ENCODE assay signal across 1 cellular context in the genomic region with DNA sequence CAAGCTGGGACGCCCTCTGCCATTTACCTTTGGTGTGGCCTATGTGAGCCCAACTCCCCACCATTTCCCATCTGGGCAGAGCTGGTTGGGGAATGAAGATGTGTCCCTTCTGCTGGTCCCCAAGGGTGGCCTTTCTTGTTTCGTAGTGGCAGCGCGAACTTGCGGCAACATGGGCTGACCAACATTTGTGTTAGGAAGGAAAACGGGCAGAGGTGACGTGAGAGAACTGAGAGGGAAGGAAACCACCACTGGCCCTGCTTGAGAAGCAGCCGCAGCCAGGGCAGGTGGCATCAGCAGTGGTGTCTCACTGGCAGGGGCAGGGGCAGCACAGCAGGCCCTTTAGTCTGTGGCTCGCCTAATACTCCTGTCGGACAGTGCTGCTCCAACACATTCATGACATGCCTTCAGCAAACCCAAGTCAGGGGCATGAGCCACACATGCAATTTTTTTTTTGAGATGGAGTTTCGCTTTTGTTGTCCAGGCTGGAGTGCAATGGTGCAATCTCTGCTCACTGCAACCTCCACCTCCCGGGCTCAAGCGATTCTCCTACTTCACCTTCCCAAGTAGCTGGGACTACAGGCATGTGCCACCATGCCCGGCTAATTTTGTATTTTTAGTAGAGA.
A peak's percentile ranks its signal among the peaks of the same experiment; 100 is the strongest.
TF ChIP-seq lines count a peak whose summit lies in the region.

No MANE protein-coding gene starts in this region.

TF ChIP-seq in K562, 482 proteins besides CTCF, POLR2A, EP300 and RAD21 (continued from another document and continues in another):
- TF ChIP-seq ZBTB26 (CRISPR knock-in tag; IDR thresholded peaks at IDR 0.05) (no peak), NR2C2 (CRISPR knock-in tag; IDR thresholded peaks at IDR 0.05) (no peak), NR2C2 (tag; IDR thresholded peaks at IDR 0.05) (no peak), SAP30 (IDR thresholded peaks at IDR 0.05; ENCODE audit: borderline replicate concordance, insufficient read depth, low read depth, low read length, poor library complexity, severe bottlenecking) (no peak), MTF1 (CRISPR knock-in tag; IDR thresholded peaks at IDR 0.05; ENCODE audit: borderline replicate concordance) (peak; percentile 63; the same call in 1 of the 2 replicates), TBL1XR1 (IDR thresholded peaks at IDR 0.05; ENCODE audit: low read length in 2 of 2) (no peak), ILK (tag; IDR thresholded peaks at IDR 0.05; ENCODE audit: borderline replicate concordance, low read depth) (no peak), SNRNP70 (optimal IDR thresholded peaks at IDR 0.05; ENCODE audit: low read depth, low read length) (no peak), ZNF280A (IDR thresholded peaks at IDR 0.05; ENCODE audit: low read depth, partially characterized antibody) (no peak), ZNF830 (CRISPR knock-in tag; IDR thresholded peaks at IDR 0.05) (no peak), FOXK1 (CRISPR knock-in tag; IDR thresholded peaks at IDR 0.05; ENCODE audit: borderline replicate concordance) (no peak), CREB3 (tag; conservative IDR thresholded peaks at IDR 0.05; ENCODE audit: low read depth) (no peak), SIRT6 (IDR thresholded peaks at IDR 0.05; ENCODE audit: low read depth, low read length) (no peak), SREBF2 (CRISPR knock-in tag; IDR thresholded peaks at IDR 0.05) (no peak), ZC3H4 (CRISPR knock-in tag; IDR thresholded peaks at IDR 0.05; ENCODE audit: borderline replicate concordance) (no peak)
- TF ChIP-seq, protein P1, sequence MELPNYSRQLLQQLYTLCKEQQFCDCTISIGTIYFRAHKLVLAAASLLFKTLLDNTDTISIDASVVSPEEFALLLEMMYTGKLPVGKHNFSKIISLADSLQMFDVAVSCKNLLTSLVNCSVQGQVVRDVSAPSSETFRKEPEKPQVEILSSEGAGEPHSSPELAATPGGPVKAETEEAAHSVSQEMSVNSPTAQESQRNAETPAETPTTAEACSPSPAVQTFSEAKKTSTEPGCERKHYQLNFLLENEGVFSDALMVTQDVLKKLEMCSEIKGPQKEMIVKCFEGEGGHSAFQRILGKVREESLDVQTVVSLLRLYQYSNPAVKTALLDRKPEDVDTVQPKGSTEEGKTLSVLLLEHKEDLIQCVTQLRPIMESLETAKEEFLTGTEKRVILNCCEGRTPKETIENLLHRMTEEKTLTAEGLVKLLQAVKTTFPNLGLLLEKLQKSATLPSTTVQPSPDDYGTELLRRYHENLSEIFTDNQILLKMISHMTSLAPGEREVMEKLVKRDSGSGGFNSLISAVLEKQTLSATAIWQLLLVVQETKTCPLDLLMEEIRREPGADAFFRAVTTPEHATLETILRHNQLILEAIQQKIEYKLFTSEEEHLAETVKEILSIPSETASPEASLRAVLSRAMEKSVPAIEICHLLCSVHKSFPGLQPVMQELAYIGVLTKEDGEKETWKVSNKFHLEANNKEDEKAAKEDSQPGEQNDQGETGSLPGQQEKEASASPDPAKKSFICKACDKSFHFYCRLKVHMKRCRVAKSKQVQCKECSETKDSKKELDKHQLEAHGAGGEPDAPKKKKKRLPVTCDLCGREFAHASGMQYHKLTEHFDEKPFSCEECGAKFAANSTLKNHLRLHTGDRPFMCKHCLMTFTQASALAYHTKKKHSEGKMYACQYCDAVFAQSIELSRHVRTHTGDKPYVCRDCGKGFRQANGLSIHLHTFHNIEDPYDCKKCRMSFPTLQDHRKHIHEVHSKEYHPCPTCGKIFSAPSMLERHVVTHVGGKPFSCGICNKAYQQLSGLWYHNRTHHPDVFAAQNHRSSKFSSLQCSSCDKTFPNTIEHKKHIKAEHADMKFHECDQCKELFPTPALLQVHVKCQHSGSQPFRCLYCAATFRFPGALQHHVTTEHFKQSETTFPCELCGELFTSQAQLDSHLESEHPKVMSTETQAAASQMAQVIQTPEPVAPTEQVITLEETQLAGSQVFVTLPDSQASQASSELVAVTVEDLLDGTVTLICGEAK (IDR thresholded peaks at IDR 0.05), result no peak
- TF ChIP-seq, protein P1 (CRISPR knock-in tag; IDR thresholded peaks at IDR 0.05), result no peak
- TF ChIP-seq, protein P2, sequence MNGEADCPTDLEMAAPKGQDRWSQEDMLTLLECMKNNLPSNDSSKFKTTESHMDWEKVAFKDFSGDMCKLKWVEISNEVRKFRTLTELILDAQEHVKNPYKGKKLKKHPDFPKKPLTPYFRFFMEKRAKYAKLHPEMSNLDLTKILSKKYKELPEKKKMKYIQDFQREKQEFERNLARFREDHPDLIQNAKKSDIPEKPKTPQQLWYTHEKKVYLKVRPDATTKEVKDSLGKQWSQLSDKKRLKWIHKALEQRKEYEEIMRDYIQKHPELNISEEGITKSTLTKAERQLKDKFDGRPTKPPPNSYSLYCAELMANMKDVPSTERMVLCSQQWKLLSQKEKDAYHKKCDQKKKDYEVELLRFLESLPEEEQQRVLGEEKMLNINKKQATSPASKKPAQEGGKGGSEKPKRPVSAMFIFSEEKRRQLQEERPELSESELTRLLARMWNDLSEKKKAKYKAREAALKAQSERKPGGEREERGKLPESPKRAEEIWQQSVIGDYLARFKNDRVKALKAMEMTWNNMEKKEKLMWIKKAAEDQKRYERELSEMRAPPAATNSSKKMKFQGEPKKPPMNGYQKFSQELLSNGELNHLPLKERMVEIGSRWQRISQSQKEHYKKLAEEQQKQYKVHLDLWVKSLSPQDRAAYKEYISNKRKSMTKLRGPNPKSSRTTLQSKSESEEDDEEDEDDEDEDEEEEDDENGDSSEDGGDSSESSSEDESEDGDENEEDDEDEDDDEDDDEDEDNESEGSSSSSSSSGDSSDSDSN (IDR thresholded peaks at IDR 0.05; ENCODE audit: borderline replicate concordance in 1 of 2, low read depth in 2 of 2, low read length in 2 of 2), result no peak
- TF ChIP-seq, protein P3, sequence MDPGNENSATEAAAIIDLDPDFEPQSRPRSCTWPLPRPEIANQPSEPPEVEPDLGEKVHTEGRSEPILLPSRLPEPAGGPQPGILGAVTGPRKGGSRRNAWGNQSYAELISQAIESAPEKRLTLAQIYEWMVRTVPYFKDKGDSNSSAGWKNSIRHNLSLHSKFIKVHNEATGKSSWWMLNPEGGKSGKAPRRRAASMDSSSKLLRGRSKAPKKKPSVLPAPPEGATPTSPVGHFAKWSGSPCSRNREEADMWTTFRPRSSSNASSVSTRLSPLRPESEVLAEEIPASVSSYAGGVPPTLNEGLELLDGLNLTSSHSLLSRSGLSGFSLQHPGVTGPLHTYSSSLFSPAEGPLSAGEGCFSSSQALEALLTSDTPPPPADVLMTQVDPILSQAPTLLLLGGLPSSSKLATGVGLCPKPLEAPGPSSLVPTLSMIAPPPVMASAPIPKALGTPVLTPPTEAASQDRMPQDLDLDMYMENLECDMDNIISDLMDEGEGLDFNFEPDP (CRISPR knock-in tag; IDR thresholded peaks at IDR 0.05), result no peak
- TF ChIP-seq, protein P4, sequence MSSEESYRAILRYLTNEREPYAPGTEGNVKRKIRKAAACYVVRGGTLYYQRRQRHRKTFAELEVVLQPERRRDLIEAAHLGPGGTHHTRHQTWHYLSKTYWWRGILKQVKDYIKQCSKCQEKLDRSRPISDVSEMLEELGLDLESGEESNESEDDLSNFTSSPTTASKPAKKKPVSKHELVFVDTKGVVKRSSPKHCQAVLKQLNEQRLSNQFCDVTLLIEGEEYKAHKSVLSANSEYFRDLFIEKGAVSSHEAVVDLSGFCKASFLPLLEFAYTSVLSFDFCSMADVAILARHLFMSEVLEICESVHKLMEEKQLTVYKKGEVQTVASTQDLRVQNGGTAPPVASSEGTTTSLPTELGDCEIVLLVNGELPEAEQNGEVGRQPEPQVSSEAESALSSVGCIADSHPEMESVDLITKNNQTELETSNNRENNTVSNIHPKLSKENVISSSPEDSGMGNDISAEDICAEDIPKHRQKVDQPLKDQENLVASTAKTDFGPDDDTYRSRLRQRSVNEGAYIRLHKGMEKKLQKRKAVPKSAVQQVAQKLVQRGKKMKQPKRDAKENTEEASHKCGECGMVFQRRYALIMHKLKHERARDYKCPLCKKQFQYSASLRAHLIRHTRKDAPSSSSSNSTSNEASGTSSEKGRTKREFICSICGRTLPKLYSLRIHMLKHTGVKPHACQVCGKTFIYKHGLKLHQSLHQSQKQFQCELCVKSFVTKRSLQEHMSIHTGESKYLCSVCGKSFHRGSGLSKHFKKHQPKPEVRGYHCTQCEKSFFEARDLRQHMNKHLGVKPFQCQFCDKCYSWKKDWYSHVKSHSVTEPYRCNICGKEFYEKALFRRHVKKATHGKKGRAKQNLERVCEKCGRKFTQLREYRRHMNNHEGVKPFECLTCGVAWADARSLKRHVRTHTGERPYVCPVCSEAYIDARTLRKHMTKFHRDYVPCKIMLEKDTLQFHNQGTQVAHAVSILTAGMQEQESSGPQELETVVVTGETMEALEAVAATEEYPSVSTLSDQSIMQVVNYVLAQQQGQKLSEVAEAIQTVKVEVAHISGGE (CRISPR knock-in tag; IDR thresholded peaks at IDR 0.05), result peak in 1 of 3 experiments; percentile 55; a peak in 2 of 6 replicates
- TF ChIP-seq, protein P5, sequence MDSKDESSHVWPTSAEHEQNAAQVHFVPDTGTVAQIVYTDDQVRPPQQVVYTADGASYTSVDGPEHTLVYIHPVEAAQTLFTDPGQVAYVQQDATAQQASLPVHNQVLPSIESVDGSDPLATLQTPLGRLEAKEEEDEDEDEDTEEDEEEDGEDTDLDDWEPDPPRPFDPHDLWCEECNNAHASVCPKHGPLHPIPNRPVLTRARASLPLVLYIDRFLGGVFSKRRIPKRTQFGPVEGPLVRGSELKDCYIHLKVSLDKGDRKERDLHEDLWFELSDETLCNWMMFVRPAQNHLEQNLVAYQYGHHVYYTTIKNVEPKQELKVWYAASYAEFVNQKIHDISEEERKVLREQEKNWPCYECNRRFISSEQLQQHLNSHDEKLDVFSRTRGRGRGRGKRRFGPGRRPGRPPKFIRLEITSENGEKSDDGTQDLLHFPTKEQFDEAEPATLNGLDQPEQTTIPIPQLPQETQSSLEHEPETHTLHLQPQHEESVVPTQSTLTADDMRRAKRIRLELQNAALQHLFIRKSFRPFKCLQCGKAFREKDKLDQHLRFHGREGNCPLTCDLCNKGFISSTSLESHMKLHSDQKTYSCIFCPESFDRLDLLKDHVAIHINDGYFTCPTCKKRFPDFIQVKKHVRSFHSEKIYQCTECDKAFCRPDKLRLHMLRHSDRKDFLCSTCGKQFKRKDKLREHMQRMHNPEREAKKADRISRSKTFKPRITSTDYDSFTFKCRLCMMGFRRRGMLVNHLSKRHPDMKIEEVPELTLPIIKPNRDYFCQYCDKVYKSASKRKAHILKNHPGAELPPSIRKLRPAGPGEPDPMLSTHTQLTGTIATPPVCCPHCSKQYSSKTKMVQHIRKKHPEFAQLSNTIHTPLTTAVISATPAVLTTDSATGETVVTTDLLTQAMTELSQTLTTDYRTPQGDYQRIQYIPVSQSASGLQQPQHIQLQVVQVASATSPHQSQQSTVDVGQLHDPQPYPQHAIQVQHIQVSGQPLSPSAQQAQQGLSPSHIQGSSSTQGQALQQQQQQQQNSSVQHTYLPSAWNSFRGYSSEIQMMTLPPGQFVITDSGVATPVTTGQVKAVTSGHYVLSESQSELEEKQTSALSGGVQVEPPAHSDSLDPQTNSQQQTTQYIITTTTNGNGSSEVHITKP (IDR thresholded peaks at IDR 0.05; ENCODE audit: partially characterized antibody), result no peak
